Comparison of ENCODE assay signal across 17 cellular contexts in genomic region chr2:26605969-26606846, GRCh38. TPM values are rescaled to one million over a fixed set of nuclear protein-coding genes. Genes with fewer than 3 reads are reported as not detected.
DNase-seq lines count a peak whose midpoint lies in the region; ATAC-seq and TF ChIP-seq lines count a peak whose summit lies in the region.
"Had no signal": no experiment of that assay in that cellular context is flagged by ENCODE, and none has a peak within 500 bp of the region (broad histone marks: within the 10 kb centered on the region; RNA-seq: fewer than 3 reads in every experiment).

No MANE protein-coding gene starts in this region.

- peak overlapping the region; percentile 55 for H3K27ac Mint-ChIP-seq in activated CD4-positive, alpha-beta T cell treated with anti-CD3 and anti-CD28 coated beads, Interleukin-2, amount 10 ng/mL, durations not matched to agents 7 days and 5 days
- no peak overlapping the region for H3K27ac Mint-ChIP-seq in activated CD4-positive, alpha-beta T cell treated with anti-CD3 and anti-CD28 coated beads, Interleukin-2, amount 10 ng/mL, durations not matched to agents 24 days and 14 days
- H3K27ac Mint-ChIP-seq in brain, result peak overlapping the region in 3 of 5 experiments; percentile 2 to 46 (median 11)
- H3K27ac Mint-ChIP-seq in type B pancreatic cell, result peak overlapping the region; percentile 92
- H3K27ac Mint-ChIP-seq: activated T-helper 17 cell treated with anti-CD3 and anti-CD28 coated beads, Interleukin-2, amount 50 U/mL, for 72 hours; CD8-positive, alpha-beta memory T cell; stimulated activated naive B cell treated with anti-CD40 and anti-IgM and Interleukin-4, amounts not matched to agents 10 μg/mL and 1 μg/mL and 100 μg/mL, for 72 hours had no signal

- H3K4me1 Mint-ChIP-seq in activated CD4-positive, alpha-beta T cell treated with anti-CD3 and anti-CD28 coated beads, Interleukin-2, amount 10 ng/mL, durations not matched to agents 7 days and 5 days, result peaks cover 17% of the 10 kb centered on the region
- H3K4me1 Mint-ChIP-seq in activated CD4-positive, alpha-beta T cell treated with anti-CD3 and anti-CD28 coated beads, Interleukin-2, amount 10 ng/mL, durations not matched to agents 24 days and 14 days, result peaks cover 8% of the 10 kb centered on the region
- H3K4me1 Mint-ChIP-seq in brain (peaks cover 40% of the 10 kb centered on the region), type B pancreatic cell (ENCODE audit: unreplicated experiment) (peaks cover 42% of the 10 kb centered on the region)
- H3K4me1 Mint-ChIP-seq: activated T-helper 17 cell treated with anti-CD3 and anti-CD28 coated beads, Interleukin-2, amount 50 U/mL, for 72 hours had no signal

- H3K27me3 Mint-ChIP-seq in activated CD4-positive, alpha-beta T cell treated with anti-CD3 and anti-CD28 coated beads, Interleukin-2, amount 10 ng/mL, durations not matched to agents 7 days and 5 days, result peaks cover 19% of the 10 kb centered on the region
- peaks cover 20% of the 10 kb centered on the region for H3K27me3 Mint-ChIP-seq in activated CD4-positive, alpha-beta T cell treated with anti-CD3 and anti-CD28 coated beads, Interleukin-2, amount 10 ng/mL, durations not matched to agents 24 days and 14 days
- H3K27me3 Mint-ChIP-seq in brain (peaks cover 14% of the 10 kb centered on the region), type B pancreatic cell (no peaks in the 10 kb centered on the region)

- H3K23ac ChIP-seq in mesendoderm (ENCODE audit: low read length), result no peak overlapping the region

- H2BK15ac ChIP-seq in mesendoderm (replicated peaks; ENCODE audit: low read depth), result no peak overlapping the region

- no peak overlapping the region for H2BK5ac ChIP-seq in mesendoderm (ENCODE audit: low read length)

- no peaks in the 10 kb centered on the region for H3K79me2 ChIP-seq in mesendoderm (ENCODE audit: control insufficient read depth, insufficient read depth, low read length)

- H3K4me1 ChIP-seq in mesendoderm (ENCODE audit: control insufficient read depth, low read depth, low read length), result no peaks in the 10 kb centered on the region

- H3K9ac ChIP-seq in mesendoderm (ENCODE audit: low read length), result no peak overlapping the region

- POLR2A ChIA-PET in activated CD4-positive, alpha-beta T cell treated with anti-CD3 and anti-CD28 coated beads, Interleukin-2, amount 10 ng/mL, durations not matched to agents 7 days and 5 days (lab: Charles Lee), result interaction anchor here (0.6 kb wide), 1 partner anchor 79 kb away, joined by 3 read pairs; no protein-coding TSS in a partner anchor

- H3K56ac ChIP-seq in mesendoderm (ENCODE audit: low read length), result no peak overlapping the region

- CTCF ChIA-PET in activated CD4-positive, alpha-beta T cell treated with anti-CD3 and anti-CD28 coated beads, Interleukin-2, amount 10 ng/mL, durations not matched to agents 7 days and 5 days (lab: Charles Lee), result interaction anchor here (0.7 to 2.3 kb wide), 6 partner anchors 9 to 328 kb away, joined by 3 to 6 read pairs (median 4); no protein-coding TSS in a partner anchor

- H3K36me3 Mint-ChIP-seq in activated CD4-positive, alpha-beta T cell treated with anti-CD3 and anti-CD28 coated beads, Interleukin-2, amount 10 ng/mL, durations not matched to agents 7 days and 5 days (ENCODE audit: low read depth), result no peaks in the 10 kb centered on the region
- no peaks in the 10 kb centered on the region for H3K36me3 Mint-ChIP-seq in activated CD4-positive, alpha-beta T cell treated with anti-CD3 and anti-CD28 coated beads, Interleukin-2, amount 10 ng/mL, durations not matched to agents 24 days and 14 days (ENCODE audit: low read depth)
- no peaks in the 10 kb centered on the region for H3K36me3 Mint-ChIP-seq in brain
- H3K36me3 Mint-ChIP-seq in type B pancreatic cell, result no peaks in the 10 kb centered on the region
- H3K36me3 Mint-ChIP-seq: CD8-positive, alpha-beta memory T cell; stimulated activated naive B cell treated with anti-CD40 and anti-IgM and Interleukin-4, amounts not matched to agents 10 μg/mL and 1 μg/mL and 100 μg/mL, for 72 hours had no signal

- no peak overlapping the region for H2BK120ac ChIP-seq in mesendoderm (ENCODE audit: low read depth, low read length)

- no peak overlapping the region for H3K4me3 ChIP-seq in mesendoderm (ENCODE audit: low read length)

- no peaks in the 10 kb centered on the region for H3K36me3 ChIP-seq in mesendoderm (ENCODE audit: control insufficient read depth, insufficient read depth, low read length)

- no peak overlapping the region for H3K18ac ChIP-seq in mesendoderm (ENCODE audit: low read length)

- H3K79me1 ChIP-seq in mesendoderm (ENCODE audit: low read length), result no peaks in the 10 kb centered on the region

- no peak overlapping the region for H3K27ac ChIP-seq in mesendoderm (ENCODE audit: low read depth, low read length)

- H4K5ac ChIP-seq in mesendoderm (ENCODE audit: low read length), result no peak overlapping the region

- H3K9me3 Mint-ChIP-seq in activated CD4-positive, alpha-beta T cell treated with anti-CD3 and anti-CD28 coated beads, Interleukin-2, amount 10 ng/mL, durations not matched to agents 7 days and 5 days, result no peaks in the 10 kb centered on the region
- no peaks in the 10 kb centered on the region for H3K9me3 Mint-ChIP-seq in activated CD4-positive, alpha-beta T cell treated with anti-CD3 and anti-CD28 coated beads, Interleukin-2, amount 10 ng/mL, durations not matched to agents 24 days and 14 days
- peaks cover 0 to 8% (median 0%) of the 10 kb centered on the region in 5 experiments for H3K9me3 Mint-ChIP-seq in brain
- no peaks in the 10 kb centered on the region for H3K9me3 Mint-ChIP-seq in type B pancreatic cell
- H3K9me3 Mint-ChIP-seq: activated T-helper 17 cell treated with anti-CD3 and anti-CD28 coated beads, Interleukin-2, amount 50 U/mL, for 72 hours had no signal

- no peaks in the 10 kb centered on the region for H3K27me3 ChIP-seq in mesendoderm (ENCODE audit: insufficient read depth, low read length, poor library complexity)

- intact Hi-C loops in activated CD4-positive, alpha-beta T cell treated with anti-CD3 and anti-CD28 coated beads, Interleukin-2, amount 10 ng/mL, durations not matched to agents 24 days and 14 days (cut with micrococcal nuclease), result loop anchor here (1.0 kb wide), 1 partner anchor 139 kb away; no protein-coding TSS in a partner anchor

- DNase-seq in activated CD4-positive, alpha-beta T cell treated with anti-CD3 and anti-CD28 coated beads, Interleukin-2, amount 10 ng/mL, durations not matched to agents 7 days and 5 days, result no peak
- no peak for DNase-seq in activated CD4-positive, alpha-beta T cell treated with anti-CD3 and anti-CD28 coated beads, Interleukin-2, amount 10 ng/mL, durations not matched to agents 24 days and 14 days
- DNase-seq in mesendoderm (peak; percentile 30), type B pancreatic cell (ENCODE audit: extremely low spot score, unreplicated experiment) (peak; percentile 50), SKM-1 (lab: John Stamatoyannopoulos, UW; ENCODE audit: unreplicated experiment) (no peak)
- DNase-seq: activated CD4-positive, alpha-beta T cell treated with anti-CD3 and anti-CD28 coated beads, Interleukin-2, amount 50 U/mL, for 4 hours; stimulated activated naive B cell treated with anti-CD40 and anti-IgM and Interleukin-4, amounts not matched to agents 10 μg/mL and 1 μg/mL and 100 μg/mL, for 72 hours had no signal

- no peak for ATAC-seq in HG03378 (IDR thresholded peaks at IDR 0.05; ENCODE audit: unreplicated experiment)
- ATAC-seq in HG02870 (IDR thresholded peaks at IDR 0.05; ENCODE audit: unreplicated experiment), result no peak

- WGBS in mesendoderm (ENCODE audit: extremely low coverage, insufficient coverage, low lambda C conversion rate), result no CpG with 5 or more reads among the region's 19 CpGs

- H2AK5ac ChIP-seq in mesendoderm (ENCODE audit: low read length), result no peak overlapping the region

- no peak overlapping the region for H3K4me3 Mint-ChIP-seq in activated CD4-positive, alpha-beta T cell treated with anti-CD3 and anti-CD28 coated beads, Interleukin-2, amount 10 ng/mL, durations not matched to agents 7 days and 5 days
- H3K4me3 Mint-ChIP-seq in activated CD4-positive, alpha-beta T cell treated with anti-CD3 and anti-CD28 coated beads, Interleukin-2, amount 10 ng/mL, durations not matched to agents 24 days and 14 days, result no peak overlapping the region
- no peak overlapping the region for H3K4me3 Mint-ChIP-seq in brain
- peak overlapping the region; percentile 73 for H3K4me3 Mint-ChIP-seq in type B pancreatic cell
- H3K4me3 Mint-ChIP-seq: activated T-helper 17 cell treated with anti-CD3 and anti-CD28 coated beads, Interleukin-2, amount 50 U/mL, for 72 hours; CD8-positive, alpha-beta memory T cell; stimulated activated naive B cell treated with anti-CD40 and anti-IgM and Interleukin-4, amounts not matched to agents 10 μg/mL and 1 μg/mL and 100 μg/mL, for 72 hours had no signal

- H3K4me2 ChIP-seq in mesendoderm (ENCODE audit: low read length), result no peak overlapping the region

- no peak overlapping the region for H3K4ac ChIP-seq in mesendoderm (ENCODE audit: low read depth, low read length)

- TF ChIP-seq CTCF in brain (conservative IDR thresholded peaks at IDR 0.05), result no peak
- TF ChIP-seq CTCF in type B pancreatic cell (conservative IDR thresholded peaks at IDR 0.05), result no peak

- H4K8ac ChIP-seq in mesendoderm (ENCODE audit: low read depth, low read length), result no peak overlapping the region

RNA-seq across cellular contexts. Expression of gene CIB4, which starts 35.0 kb away (rescaled TPM):
- total RNA-seq in activated CD4-positive, alpha-beta T cell treated with anti-CD3 and anti-CD28 coated beads, Interleukin-2, amount 10 ng/mL, durations not matched to agents 7 days and 5 days, result not detected
- not detected in 2 replicates for total RNA-seq in activated CD4-positive, alpha-beta T cell treated with anti-CD3 and anti-CD28 coated beads, Interleukin-2, amount 10 ng/mL, durations not matched to agents 24 days and 14 days
- polyA plus RNA-seq in brain (ENCODE audit: insufficient read depth, low read depth, low replicate concordance), result not detected
- polyA plus RNA-seq in mesendoderm (2013, experiment 1 of 2), result 0.11 TPM
- 0.11 TPM for polyA plus RNA-seq in mesendoderm (2013, experiment 2 of 2)
- not detected in 2 replicates for total RNA-seq in type B pancreatic cell (ENCODE audit: low replicate concordance)
- total RNA-seq: activated T-helper 17 cell treated with anti-CD3 and anti-CD28 coated beads, Interleukin-2, amount 50 U/mL, for 72 hours; CD8-positive, alpha-beta memory T cell; chondrocyte; H7; SK-MEL-5; urinary bladder had no signal
- polyA plus RNA-seq: CD8-positive, alpha-beta memory T cell; small intestine; urinary bladder had no signal

Comparison
In these comparisons a context has a peak if more than half of its experiments do, and no peak if none do; other contexts are left out.
1. DNase-seq: peak in mesendoderm (single experiment) and type B pancreatic cell (single experiment); none in activated CD4-positive, alpha-beta T cell treated with anti-CD3 and anti-CD28 coated beads, Interleukin-2, amount 10 ng/mL, durations not matched to agents 7 days and 5 days (single experiment), activated CD4-positive, alpha-beta T cell treated with anti-CD3 and anti-CD28 coated beads, Interleukin-2, amount 10 ng/mL, durations not matched to agents 24 days and 14 days (single experiment) and SKM-1 (single experiment).